In the genomic region with DNA sequence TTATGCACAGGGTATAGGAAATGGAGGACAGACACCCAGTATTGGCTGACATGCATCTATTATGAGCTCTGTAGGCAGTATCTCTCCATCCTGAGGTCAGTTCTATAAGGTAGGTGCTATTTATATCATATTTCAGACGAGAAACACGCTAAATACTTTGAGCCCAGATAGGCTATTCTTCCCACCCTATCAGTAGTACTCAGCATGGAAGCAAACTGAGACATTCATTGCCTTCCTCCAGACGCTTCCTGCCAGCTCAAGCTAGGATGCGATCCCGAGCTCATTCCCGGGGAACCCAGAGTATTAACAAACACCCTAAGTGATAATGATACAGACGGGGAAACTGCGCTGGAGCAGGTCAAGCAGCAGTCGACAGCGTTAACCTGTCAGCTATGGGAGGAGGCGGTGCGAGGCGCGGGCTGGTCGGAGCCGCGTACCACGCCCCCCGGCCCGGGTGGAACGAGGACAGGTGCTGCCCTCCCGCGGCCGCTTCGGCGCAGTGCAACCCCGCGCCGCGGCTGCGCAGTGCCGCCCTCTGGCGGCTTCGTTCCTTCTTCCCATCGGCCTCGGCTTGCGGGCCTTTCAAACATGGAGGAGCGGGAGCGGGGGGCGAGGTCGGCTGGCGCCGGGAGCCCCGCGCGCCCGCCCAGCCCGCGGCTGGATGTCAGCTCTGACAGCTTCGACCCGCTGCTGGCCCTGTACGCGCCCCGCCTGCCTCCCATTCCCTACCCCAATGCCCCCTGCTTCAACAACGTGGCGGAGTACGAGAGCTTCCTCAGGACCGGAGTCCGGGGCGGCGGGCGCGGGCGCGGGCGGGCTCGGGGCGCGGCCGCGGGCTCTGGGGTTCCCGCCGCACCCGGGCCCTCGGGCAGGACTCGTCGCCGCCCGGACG, we compare ENCODE assay signal across 1 cellular context.
A peak's percentile ranks its signal among the peaks of the same experiment; 100 is the strongest.
TF ChIP-seq lines count a peak whose summit lies in the region.

A gene (plus strand): TSS at position 550 of the 892 bp plus-strand sequence. CDS start 39 bp downstream, at position 589.

TF ChIP-seq in HepG2, 621 proteins besides CTCF, POLR2A, EP300 and RAD21 (continued from another document and continues in another):
- peak; percentile 79; the same call in 1 of the 2 replicates for TF ChIP-seq KAT7 (CRISPR knock-in tag; IDR thresholded peaks at IDR 0.05; ENCODE audit: borderline replicate concordance)
- TF ChIP-seq ZNF224 (CRISPR knock-in tag; IDR thresholded peaks at IDR 0.05) = no peak
- peak; percentile 40; the same call in 1 of the 2 replicates for TF ChIP-seq REPIN1 (CRISPR knock-in tag; IDR thresholded peaks at IDR 0.05; ENCODE audit: borderline replicate concordance, low read depth)
- TF ChIP-seq, protein P1, sequence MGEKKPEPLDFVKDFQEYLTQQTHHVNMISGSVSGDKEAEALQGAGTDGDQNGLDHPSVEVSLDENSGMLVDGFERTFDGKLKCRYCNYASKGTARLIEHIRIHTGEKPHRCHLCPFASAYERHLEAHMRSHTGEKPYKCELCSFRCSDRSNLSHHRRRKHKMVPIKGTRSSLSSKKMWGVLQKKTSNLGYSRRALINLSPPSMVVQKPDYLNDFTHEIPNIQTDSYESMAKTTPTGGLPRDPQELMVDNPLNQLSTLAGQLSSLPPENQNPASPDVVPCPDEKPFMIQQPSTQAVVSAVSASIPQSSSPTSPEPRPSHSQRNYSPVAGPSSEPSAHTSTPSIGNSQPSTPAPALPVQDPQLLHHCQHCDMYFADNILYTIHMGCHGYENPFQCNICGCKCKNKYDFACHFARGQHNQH (CRISPR knock-in tag; IDR thresholded peaks at IDR 0.05) = peak; percentile 65; the same call in 1 of the 2 replicates
- TF ChIP-seq, protein P2, sequence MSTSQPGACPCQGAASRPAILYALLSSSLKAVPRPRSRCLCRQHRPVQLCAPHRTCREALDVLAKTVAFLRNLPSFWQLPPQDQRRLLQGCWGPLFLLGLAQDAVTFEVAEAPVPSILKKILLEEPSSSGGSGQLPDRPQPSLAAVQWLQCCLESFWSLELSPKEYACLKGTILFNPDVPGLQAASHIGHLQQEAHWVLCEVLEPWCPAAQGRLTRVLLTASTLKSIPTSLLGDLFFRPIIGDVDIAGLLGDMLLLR (CRISPR knock-in tag; IDR thresholded peaks at IDR 0.05) = no peak
- 0 out of 2 replicates have a peak, but pooled peaks have one; percentile 28 for TF ChIP-seq CEBPG (CRISPR knock-in tag; IDR thresholded peaks at IDR 0.05)
- TF ChIP-seq, protein P3, sequence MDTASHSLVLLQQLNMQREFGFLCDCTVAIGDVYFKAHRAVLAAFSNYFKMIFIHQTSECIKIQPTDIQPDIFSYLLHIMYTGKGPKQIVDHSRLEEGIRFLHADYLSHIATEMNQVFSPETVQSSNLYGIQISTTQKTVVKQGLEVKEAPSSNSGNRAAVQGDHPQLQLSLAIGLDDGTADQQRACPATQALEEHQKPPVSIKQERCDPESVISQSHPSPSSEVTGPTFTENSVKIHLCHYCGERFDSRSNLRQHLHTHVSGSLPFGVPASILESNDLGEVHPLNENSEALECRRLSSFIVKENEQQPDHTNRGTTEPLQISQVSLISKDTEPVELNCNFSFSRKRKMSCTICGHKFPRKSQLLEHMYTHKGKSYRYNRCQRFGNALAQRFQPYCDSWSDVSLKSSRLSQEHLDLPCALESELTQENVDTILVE (CRISPR knock-in tag; IDR thresholded peaks at IDR 0.05) = peak; percentile 62; the same call in 1 of the 2 replicates
- no peak for TF ChIP-seq SOX6 (IDR thresholded peaks at IDR 0.05)
- peak; percentile 47; the same call in 1 of the 2 replicates for TF ChIP-seq SOX6 (CRISPR knock-in tag; IDR thresholded peaks at IDR 0.05)
- TF ChIP-seq TEAD3 (CRISPR knock-in tag; optimal IDR thresholded peaks at IDR 0.05; ENCODE audit: borderline replicate concordance) = peak; percentile 83
- 0 out of 2 replicates have a peak, but pooled peaks have one; percentile 17 for TF ChIP-seq ZNF749 (CRISPR knock-in tag; IDR thresholded peaks at IDR 0.05; ENCODE audit: borderline replicate concordance)
- no peak for TF ChIP-seq ZNF7 (CRISPR knock-in tag; IDR thresholded peaks at IDR 0.05)
- TF ChIP-seq, protein P4, sequence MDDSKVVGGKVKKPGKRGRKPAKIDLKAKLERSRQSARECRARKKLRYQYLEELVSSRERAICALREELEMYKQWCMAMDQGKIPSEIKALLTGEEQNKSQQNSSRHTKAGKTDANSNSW (CRISPR knock-in tag; IDR thresholded peaks at IDR 0.05; ENCODE audit: borderline replicate concordance) = no peak
- no peak for TF ChIP-seq U2AF1 (optimal IDR thresholded peaks at IDR 0.05; ENCODE audit: low read depth, low read length)
- TF ChIP-seq ZNF451 (CRISPR knock-in tag; IDR thresholded peaks at IDR 0.05) = no peak
- TF ChIP-seq, protein P5, sequence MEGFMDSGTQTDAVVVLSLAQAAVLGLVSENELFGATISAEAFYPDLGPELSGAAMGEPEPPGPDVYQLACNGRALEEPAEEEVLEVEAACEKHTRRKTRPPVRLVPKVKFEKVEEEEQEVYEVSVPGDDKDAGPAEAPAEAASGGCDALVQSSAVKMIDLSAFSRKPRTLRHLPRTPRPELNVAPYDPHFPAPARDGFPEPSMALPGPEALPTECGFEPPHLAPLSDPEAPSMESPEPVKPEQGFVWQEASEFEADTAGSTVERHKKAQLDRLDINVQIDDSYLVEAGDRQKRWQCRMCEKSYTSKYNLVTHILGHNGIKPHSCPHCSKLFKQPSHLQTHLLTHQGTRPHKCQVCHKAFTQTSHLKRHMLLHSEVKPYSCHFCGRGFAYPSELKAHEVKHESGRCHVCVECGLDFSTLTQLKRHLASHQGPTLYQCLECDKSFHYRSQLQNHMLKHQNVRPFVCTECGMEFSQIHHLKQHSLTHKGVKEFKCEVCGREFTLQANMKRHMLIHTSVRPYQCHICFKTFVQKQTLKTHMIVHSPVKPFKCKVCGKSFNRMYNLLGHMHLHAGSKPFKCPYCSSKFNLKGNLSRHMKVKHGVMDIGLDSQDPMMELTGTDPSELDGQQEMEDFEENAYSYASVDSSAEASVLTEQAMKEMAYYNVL (CRISPR knock-in tag; IDR thresholded peaks at IDR 0.05; ENCODE audit: borderline replicate concordance) = no peak; the same call in 1 of the 2 replicates
- no peak for TF ChIP-seq ZBTB7A (CRISPR knock-in tag; IDR thresholded peaks at IDR 0.05)
- peak; percentile 23; the same call in 1 of the 2 replicates for TF ChIP-seq EEA1 (CRISPR knock-in tag; IDR thresholded peaks at IDR 0.05; ENCODE audit: borderline replicate concordance)
- TF ChIP-seq YY1 (IDR thresholded peaks at IDR 0.05; ENCODE audit: insufficient read depth, insufficient replicate concordance, low read depth, low read length) = peak; percentile 91
- peak; percentile 46 for TF ChIP-seq SRSF1 (optimal IDR thresholded peaks at IDR 0.05; ENCODE audit: low read depth, low read length)
- TF ChIP-seq, protein P6, sequence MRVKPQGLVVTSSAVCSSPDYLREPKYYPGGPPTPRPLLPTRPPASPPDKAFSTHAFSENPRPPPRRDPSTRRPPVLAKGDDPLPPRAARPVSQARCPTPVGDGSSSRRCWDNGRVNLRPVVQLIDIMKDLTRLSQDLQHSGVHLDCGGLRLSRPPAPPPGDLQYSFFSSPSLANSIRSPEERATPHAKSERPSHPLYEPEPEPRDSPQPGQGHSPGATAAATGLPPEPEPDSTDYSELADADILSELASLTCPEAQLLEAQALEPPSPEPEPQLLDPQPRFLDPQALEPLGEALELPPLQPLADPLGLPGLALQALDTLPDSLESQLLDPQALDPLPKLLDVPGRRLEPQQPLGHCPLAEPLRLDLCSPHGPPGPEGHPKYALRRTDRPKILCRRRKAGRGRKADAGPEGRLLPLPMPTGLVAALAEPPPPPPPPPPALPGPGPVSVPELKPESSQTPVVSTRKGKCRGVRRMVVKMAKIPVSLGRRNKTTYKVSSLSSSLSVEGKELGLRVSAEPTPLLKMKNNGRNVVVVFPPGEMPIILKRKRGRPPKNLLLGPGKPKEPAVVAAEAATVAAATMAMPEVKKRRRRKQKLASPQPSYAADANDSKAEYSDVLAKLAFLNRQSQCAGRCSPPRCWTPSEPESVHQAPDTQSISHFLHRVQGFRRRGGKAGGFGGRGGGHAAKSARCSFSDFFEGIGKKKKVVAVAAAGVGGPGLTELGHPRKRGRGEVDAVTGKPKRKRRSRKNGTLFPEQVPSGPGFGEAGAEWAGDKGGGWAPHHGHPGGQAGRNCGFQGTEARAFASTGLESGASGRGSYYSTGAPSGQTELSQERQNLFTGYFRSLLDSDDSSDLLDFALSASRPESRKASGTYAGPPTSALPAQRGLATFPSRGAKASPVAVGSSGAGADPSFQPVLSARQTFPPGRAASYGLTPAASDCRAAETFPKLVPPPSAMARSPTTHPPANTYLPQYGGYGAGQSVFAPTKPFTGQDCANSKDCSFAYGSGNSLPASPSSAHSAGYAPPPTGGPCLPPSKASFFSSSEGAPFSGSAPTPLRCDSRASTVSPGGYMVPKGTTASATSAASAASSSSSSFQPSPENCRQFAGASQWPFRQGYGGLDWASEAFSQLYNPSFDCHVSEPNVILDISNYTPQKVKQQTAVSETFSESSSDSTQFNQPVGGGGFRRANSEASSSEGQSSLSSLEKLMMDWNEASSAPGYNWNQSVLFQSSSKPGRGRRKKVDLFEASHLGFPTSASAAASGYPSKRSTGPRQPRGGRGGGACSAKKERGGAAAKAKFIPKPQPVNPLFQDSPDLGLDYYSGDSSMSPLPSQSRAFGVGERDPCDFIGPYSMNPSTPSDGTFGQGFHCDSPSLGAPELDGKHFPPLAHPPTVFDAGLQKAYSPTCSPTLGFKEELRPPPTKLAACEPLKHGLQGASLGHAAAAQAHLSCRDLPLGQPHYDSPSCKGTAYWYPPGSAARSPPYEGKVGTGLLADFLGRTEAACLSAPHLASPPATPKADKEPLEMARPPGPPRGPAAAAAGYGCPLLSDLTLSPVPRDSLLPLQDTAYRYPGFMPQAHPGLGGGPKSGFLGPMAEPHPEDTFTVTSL (CRISPR knock-in tag; IDR thresholded peaks at IDR 0.05; ENCODE audit: borderline replicate concordance) = no peak
- peak; percentile 70; the same call in 1 of the 2 replicates for TF ChIP-seq BORCS8-MEF2B (CRISPR knock-in tag; IDR thresholded peaks at IDR 0.05)
- TF ChIP-seq, protein P7, sequence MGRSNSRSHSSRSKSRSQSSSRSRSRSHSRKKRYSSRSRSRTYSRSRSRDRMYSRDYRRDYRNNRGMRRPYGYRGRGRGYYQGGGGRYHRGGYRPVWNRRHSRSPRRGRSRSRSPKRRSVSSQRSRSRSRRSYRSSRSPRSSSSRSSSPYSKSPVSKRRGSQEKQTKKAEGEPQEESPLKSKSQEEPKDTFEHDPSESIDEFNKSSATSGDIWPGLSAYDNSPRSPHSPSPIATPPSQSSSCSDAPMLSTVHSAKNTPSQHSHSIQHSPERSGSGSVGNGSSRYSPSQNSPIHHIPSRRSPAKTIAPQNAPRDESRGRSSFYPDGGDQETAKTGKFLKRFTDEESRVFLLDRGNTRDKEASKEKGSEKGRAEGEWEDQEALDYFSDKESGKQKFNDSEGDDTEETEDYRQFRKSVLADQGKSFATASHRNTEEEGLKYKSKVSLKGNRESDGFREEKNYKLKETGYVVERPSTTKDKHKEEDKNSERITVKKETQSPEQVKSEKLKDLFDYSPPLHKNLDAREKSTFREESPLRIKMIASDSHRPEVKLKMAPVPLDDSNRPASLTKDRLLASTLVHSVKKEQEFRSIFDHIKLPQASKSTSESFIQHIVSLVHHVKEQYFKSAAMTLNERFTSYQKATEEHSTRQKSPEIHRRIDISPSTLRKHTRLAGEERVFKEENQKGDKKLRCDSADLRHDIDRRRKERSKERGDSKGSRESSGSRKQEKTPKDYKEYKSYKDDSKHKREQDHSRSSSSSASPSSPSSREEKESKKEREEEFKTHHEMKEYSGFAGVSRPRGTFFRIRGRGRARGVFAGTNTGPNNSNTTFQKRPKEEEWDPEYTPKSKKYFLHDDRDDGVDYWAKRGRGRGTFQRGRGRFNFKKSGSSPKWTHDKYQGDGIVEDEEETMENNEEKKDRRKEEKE (IDR thresholded peaks at IDR 0.05) = no peak
- TF ChIP-seq ZNF879 (CRISPR knock-in tag; IDR thresholded peaks at IDR 0.05) = no peak
- TF ChIP-seq, protein P8, sequence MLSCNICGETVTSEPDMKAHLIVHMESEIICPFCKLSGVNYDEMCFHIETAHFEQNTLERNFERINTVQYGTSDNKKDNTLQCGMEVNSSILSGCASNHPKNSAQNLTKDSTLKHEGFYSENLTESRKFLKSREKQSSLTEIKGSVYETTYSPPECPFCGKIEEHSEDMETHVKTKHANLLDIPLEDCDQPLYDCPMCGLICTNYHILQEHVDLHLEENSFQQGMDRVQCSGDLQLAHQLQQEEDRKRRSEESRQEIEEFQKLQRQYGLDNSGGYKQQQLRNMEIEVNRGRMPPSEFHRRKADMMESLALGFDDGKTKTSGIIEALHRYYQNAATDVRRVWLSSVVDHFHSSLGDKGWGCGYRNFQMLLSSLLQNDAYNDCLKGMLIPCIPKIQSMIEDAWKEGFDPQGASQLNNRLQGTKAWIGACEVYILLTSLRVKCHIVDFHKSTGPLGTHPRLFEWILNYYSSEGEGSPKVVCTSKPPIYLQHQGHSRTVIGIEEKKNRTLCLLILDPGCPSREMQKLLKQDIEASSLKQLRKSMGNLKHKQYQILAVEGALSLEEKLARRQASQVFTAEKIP (CRISPR knock-in tag; IDR thresholded peaks at IDR 0.05; ENCODE audit: borderline replicate concordance) = no peak
- no peak for TF ChIP-seq ZNF367 (CRISPR knock-in tag; IDR thresholded peaks at IDR 0.05; ENCODE audit: borderline replicate concordance)
- TF ChIP-seq, protein P9, sequence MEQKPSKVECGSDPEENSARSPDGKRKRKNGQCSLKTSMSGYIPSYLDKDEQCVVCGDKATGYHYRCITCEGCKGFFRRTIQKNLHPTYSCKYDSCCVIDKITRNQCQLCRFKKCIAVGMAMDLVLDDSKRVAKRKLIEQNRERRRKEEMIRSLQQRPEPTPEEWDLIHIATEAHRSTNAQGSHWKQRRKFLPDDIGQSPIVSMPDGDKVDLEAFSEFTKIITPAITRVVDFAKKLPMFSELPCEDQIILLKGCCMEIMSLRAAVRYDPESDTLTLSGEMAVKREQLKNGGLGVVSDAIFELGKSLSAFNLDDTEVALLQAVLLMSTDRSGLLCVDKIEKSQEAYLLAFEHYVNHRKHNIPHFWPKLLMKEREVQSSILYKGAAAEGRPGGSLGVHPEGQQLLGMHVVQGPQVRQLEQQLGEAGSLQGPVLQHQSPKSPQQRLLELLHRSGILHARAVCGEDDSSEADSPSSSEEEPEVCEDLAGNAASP (CRISPR knock-in tag; IDR thresholded peaks at IDR 0.05; ENCODE audit: borderline replicate concordance) = no peak
- TF ChIP-seq, protein P10, sequence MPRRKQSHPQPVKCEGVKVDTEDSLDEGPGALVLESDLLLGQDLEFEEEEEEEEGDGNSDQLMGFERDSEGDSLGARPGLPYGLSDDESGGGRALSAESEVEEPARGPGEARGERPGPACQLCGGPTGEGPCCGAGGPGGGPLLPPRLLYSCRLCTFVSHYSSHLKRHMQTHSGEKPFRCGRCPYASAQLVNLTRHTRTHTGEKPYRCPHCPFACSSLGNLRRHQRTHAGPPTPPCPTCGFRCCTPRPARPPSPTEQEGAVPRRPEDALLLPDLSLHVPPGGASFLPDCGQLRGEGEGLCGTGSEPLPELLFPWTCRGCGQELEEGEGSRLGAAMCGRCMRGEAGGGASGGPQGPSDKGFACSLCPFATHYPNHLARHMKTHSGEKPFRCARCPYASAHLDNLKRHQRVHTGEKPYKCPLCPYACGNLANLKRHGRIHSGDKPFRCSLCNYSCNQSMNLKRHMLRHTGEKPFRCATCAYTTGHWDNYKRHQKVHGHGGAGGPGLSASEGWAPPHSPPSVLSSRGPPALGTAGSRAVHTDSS (CRISPR knock-in tag; conservative IDR thresholded peaks at IDR 0.05) = no peak
- no peak for TF ChIP-seq ZNF326 (CRISPR knock-in tag; IDR thresholded peaks at IDR 0.05; ENCODE audit: borderline replicate concordance)
